ENCODE assay signal across 18 cellular contexts in the genomic region with DNA sequence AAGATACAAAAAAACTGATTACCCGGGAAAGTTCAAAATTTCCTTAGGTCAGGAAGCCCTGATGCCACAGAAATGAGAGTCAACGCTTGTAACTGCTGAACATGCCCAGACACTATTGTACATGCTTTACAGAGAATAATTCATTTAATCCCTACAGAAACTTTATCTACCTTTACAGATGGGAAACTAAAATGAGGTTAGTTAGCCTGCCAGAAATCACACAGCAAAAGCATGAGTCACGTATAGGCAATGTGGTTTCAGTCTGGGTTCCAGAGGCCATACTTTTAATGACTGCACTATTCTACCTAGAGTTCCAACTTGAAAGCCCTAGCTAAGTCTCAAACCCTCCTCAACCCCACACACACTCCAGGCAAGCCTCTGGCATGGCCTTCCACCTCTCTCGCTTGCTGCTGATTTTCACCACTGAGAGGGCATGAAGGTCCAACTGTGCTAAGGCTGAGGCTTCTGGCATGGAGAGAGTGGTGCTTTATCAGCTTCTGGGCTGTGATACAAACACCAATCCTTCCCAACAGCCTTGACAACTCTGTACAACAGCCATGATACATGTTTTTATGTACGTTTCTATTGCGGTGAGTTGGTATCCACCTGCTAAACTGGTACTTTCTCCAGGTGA.
DNase-seq lines count a peak whose midpoint lies in the region; ATAC-seq and TF ChIP-seq lines count a peak whose summit lies in the region.
"Had no signal": no experiment of that assay in that cellular context is flagged by ENCODE, and none has a peak within 500 bp of the region (broad histone marks: within the 10 kb centered on the region; RNA-seq: fewer than 3 reads in every experiment).

No MANE protein-coding gene starts in this region.

- H3K27me3 ChIP-seq in breast epithelium: no peaks in the 10 kb centered on the region

- H3K27ac ChIP-seq in breast epithelium (no peak overlapping the region), epithelial cell of prostate (no peak overlapping the region)
- H3K27ac ChIP-seq: 22Rv1, HL-60 had no signal

- no peaks in the 10 kb centered on the region for H3K9me3 ChIP-seq in breast epithelium

- BruUV-seq in MCF 10A (replicated peaks; lab: Mats Ljungman, UMichigan): no TSS peak

- no peak overlapping the region for H3K4me3 Mint-ChIP-seq in MCF 10A (ENCODE audit: unreplicated experiment)
- H3K4me3 Mint-ChIP-seq: H9 had no signal

- intact Hi-C loops in MCF 10A (cut with micrococcal nuclease) (no loop called here), breast epithelium (cut with DNase I; ENCODE audit: low total_unique reads) (no loop called here)

- no peak for ATAC-seq in HG03442 (IDR thresholded peaks at IDR 0.05; ENCODE audit: unreplicated experiment)
- ATAC-seq: K562 had no signal

- POLR2A ChIA-PET in MCF 10A (lab: Yijun Ruan, JAX): no interaction called here

- no peaks in the 10 kb centered on the region for H3K27me3 Mint-ChIP-seq in MCF 10A (ENCODE audit: insufficient read depth, unreplicated experiment)

- CTCF ChIA-PET in MCF 10A (lab: Yijun Ruan, JAX): no interaction called here

- TF ChIP-seq POLR2A in breast epithelium (IDR thresholded peaks at IDR 0.05): no peak

- no peak for TF ChIP-seq CTCF in MCF 10A (IDR thresholded peaks at IDR 0.05; ENCODE audit: unreplicated experiment)
- TF ChIP-seq CTCF in breast epithelium (IDR thresholded peaks at IDR 0.05): no peak

- H3K27ac Mint-ChIP-seq in MCF 10A (ENCODE audit: low read depth, unreplicated experiment): peak overlapping the region; percentile 20
- H3K27ac Mint-ChIP-seq: H9 had no signal

- peaks cover 8% of the 10 kb centered on the region for H3K4me1 Mint-ChIP-seq in MCF 10A (ENCODE audit: insufficient read depth, unreplicated experiment)
- H3K4me1 Mint-ChIP-seq: H9 had no signal

- H3K36me3 ChIP-seq in breast epithelium: peaks cover 3% of the 10 kb centered on the region

- peaks cover 3% of the 10 kb centered on the region for H3K9me3 Mint-ChIP-seq in MCF 10A (ENCODE audit: unreplicated experiment)

- H3K36me3 Mint-ChIP-seq in MCF 10A (ENCODE audit: insufficient read depth, unreplicated experiment): peaks cover 5% of the 10 kb centered on the region

- DNase-seq in MCF 10A (ENCODE audit: unreplicated experiment) (peak; percentile 55), breast epithelium (ENCODE audit: low spot score in 2 of 2) (no peak), amniotic epithelial cell (ENCODE audit: low read depth) (peak; percentile 45), epithelial cell of prostate (ENCODE audit: low read depth, low spot score) (peak; percentile 46), DMS153 (lab: John Stamatoyannopoulos, UW) (no peak), SIG-M5 treated with dmso at 0.1 percent for 504 hours (lab: John Stamatoyannopoulos, UW; ENCODE audit: unreplicated experiment) (no peak), NCI-H1417 (lab: John Stamatoyannopoulos, UW) (no peak)
- DNase-seq: C1 segment of cervical spinal cord, H9, NCI-H1092, NCI-H1694, NCI-H345, NCI-H69, SHP77 had no signal

- no peak overlapping the region for H3K4me3 ChIP-seq in breast epithelium
- H3K4me3 ChIP-seq: K562 had no signal

- no peaks in the 10 kb centered on the region for H3K4me1 ChIP-seq in breast epithelium

Comparison
In these comparisons a context has a peak if more than half of its experiments do, and no peak if none do; other contexts are left out.
1. DNase-seq: peak in MCF 10A (single experiment), amniotic epithelial cell (single experiment) and epithelial cell of prostate (single experiment); none in breast epithelium (0 of 2), DMS153 (single experiment), SIG-M5 treated with dmso at 0.1 percent for 504 hours (single experiment) and NCI-H1417 (0 of 3).